ENCODE assay signal across 1 cellular context in the genomic region with DNA sequence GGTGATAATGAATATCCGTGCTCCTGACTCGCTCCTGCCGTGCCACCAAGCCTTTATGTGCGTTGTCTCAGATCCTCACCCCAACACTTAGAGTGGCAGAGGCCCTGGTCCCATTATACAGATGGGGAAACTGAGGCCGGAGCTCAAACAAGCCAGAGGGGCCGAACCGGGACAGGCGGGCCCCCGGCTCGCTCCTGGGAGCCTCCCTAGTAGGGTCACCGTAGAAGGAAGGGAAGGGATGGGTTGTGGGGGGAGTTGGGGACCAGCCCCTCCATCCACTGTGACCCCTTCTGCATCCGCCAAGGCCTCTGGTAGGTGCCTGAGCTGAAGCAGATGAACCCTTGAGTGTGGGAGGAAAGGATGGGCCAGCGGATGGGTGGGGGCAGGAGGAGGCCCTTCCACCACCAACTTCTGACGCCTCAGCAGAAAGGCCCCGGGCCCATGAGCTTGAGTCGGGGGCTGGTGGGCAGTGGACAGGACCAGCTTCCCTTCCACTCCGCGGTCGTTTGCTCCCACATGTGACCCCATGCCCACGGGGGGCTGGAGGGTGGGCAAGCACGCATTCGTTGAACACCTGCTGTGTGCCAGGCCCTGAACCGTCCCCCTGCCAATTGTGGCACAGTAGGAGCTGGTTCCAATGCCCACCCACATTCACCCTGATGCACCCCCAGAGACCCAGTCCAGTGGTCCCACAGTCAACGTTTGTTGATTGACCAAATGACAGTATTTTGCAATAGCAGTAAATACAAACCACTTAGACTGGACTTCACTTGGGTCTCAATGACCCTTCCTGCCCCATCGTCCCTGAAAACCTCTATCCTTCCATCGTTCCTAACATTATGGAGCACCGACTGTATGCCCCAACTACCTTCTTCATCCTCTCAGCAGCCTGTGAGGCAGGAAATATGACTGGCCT.
TF ChIP-seq lines count a peak whose summit lies in the region.

No MANE protein-coding gene starts in this region.

TF ChIP-seq in IMR-90, 13 proteins besides CTCF, POLR2A, EP300 and RAD21:
- no peak for TF ChIP-seq RFX5 (IDR thresholded peaks at IDR 0.05; ENCODE audit: low read depth, low read length)
- TF ChIP-seq FOS (IDR thresholded peaks at IDR 0.05; ENCODE audit: low read depth, low read length) = no peak
- TF ChIP-seq NFE2L2 (IDR thresholded peaks at IDR 0.05; ENCODE audit: low read depth, low read length) = no peak
- TF ChIP-seq CEBPB (IDR thresholded peaks at IDR 0.05; ENCODE audit: low read depth, low read length) = no peak
- TF ChIP-seq BHLHE40 (IDR thresholded peaks at IDR 0.05; ENCODE audit: low read depth, low read length) = no peak
- no peak for TF ChIP-seq MXI1 (IDR thresholded peaks at IDR 0.05; ENCODE audit: borderline replicate concordance, low read depth, low read length)
- TF ChIP-seq ELK1 (IDR thresholded peaks at IDR 0.05; ENCODE audit: borderline replicate concordance, low read depth, low read length) = no peak
- no peak for TF ChIP-seq RCOR1 (IDR thresholded peaks at IDR 0.05; ENCODE audit: insufficient replicate concordance, low read length)
- TF ChIP-seq, protein P1, sequence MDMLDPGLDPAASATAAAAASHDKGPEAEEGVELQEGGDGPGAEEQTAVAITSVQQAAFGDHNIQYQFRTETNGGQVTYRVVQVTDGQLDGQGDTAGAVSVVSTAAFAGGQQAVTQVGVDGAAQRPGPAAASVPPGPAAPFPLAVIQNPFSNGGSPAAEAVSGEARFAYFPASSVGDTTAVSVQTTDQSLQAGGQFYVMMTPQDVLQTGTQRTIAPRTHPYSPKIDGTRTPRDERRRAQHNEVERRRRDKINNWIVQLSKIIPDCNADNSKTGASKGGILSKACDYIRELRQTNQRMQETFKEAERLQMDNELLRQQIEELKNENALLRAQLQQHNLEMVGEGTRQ (IDR thresholded peaks at IDR 0.05; ENCODE audit: low read depth, low read length) = no peak
- no peak for TF ChIP-seq SMC3 (IDR thresholded peaks at IDR 0.05; ENCODE audit: low read depth, low read length)
